In genomic region chr3:121073011-121073410, GRCh38 we compare ENCODE assay signal across 37 cellular contexts.
"Had no signal": no experiment of that assay in that cellular context is flagged by ENCODE, and none has a peak within 500 bp of the region (broad histone marks: within the 10 kb centered on the region; RNA-seq: fewer than 3 reads in every experiment).

No MANE protein-coding gene starts in this region.

- H3K9me3 ChIP-seq: ascending aorta had no signal

- H3K4me3 ChIP-seq: cardiac muscle cell had no signal

- ATAC-seq: activated CD4-positive, alpha-beta T cell treated with anti-CD3 and anti-CD28 coated beads for 36 hours; activated CD4-positive, CD25-positive, alpha-beta regulatory T cell treated with anti-CD3 and anti-CD28 coated beads, Interleukin-2, amount 50 U/mL, for 24 hours; activated CD8-positive, alpha-beta memory T cell treated with anti-CD3 and anti-CD28 coated beads, Interleukin-2, amount 10 ng/mL, durations not matched to agents 7 days and 5 days; activated CD8-positive, alpha-beta T cell treated with anti-CD3 and anti-CD28 coated beads, Interleukin-2, amount 10 ng/mL, durations not matched to agents 7 days and 5 days; activated naive CD8-positive, alpha-beta T cell treated with anti-CD3 and anti-CD28 coated beads, Interleukin-2, amount 50 U/mL, for 24 hours; WTC11 had no signal

- H3K36me3 Mint-ChIP-seq: activated CD8-positive, alpha-beta memory T cell treated with anti-CD3 and anti-CD28 coated beads, Interleukin-2, amount 10 ng/mL, durations not matched to agents 7 days and 5 days; activated naive CD4-positive, alpha-beta T cell treated with anti-CD3 and anti-CD28 coated beads, Interleukin-2, amount 10 ng/mL, durations not matched to agents 7 days and 5 days; activated naive CD4-positive, alpha-beta T cell treated with anti-CD3 and anti-CD28 coated beads, Interleukin-2, amount 50 U/mL, for 24 hours; activated naive CD8-positive, alpha-beta T cell; activated naive CD8-positive, alpha-beta T cell treated with anti-CD3 and anti-CD28 coated beads, Interleukin-2, amount 10 ng/mL, durations not matched to agents 7 days and 5 days had no signal

- H3K4me3 Mint-ChIP-seq: activated CD4-positive, alpha-beta memory T cell treated with anti-CD3 and anti-CD28 coated beads, Interleukin-2, amount 10 ng/mL, durations not matched to agents 7 days and 5 days; activated CD4-positive, alpha-beta T cell treated with anti-CD3 and anti-CD28 coated beads for 36 hours; activated CD4-positive, alpha-beta T cell treated with anti-CD3 and anti-CD28 coated beads, Interleukin-2, amount 10 ng/mL, durations not matched to agents 7 days and 5 days; activated CD8-positive, alpha-beta memory T cell treated with anti-CD3 and anti-CD28 coated beads, Interleukin-2, amount 10 ng/mL, durations not matched to agents 7 days and 5 days; activated CD8-positive, alpha-beta T cell treated with anti-CD3 and anti-CD28 coated beads, Interleukin-2, amount 10 ng/mL, durations not matched to agents 7 days and 5 days; activated naive CD4-positive, alpha-beta T cell treated with anti-CD3 and anti-CD28 coated beads, Interleukin-2, amount 10 ng/mL, durations not matched to agents 7 days and 5 days; activated naive CD4-positive, alpha-beta T cell treated with anti-CD3 and anti-CD28 coated beads, Interleukin-2, amount 50 U/mL, for 24 hours; activated naive CD8-positive, alpha-beta T cell; activated naive CD8-positive, alpha-beta T cell treated with anti-CD3 and anti-CD28 coated beads, Interleukin-2, amount 10 ng/mL, durations not matched to agents 7 days and 5 days; activated naive CD8-positive, alpha-beta T cell treated with anti-CD3 and anti-CD28 coated beads, Interleukin-2, amount 50 U/mL, for 24 hours; activated T-cell treated with anti-CD3 and anti-CD28 coated beads, Interleukin-2, amount 50 U/mL, for 24 hours; brain; T-helper 1 cell treated with Interleukin-12 subunit alpha and Interleukin-12 subunit beta and Interleukin-4 antibody, amounts not matched to agents 30 μg/mL and 1 μg/mL, for 36 hours; T-helper 2 cell treated with Interferon-gamma antibody and Interleukin-4, amounts not matched to agents 5 μg/mL and 100 μg/mL, for 36 hours; WTC11 had no signal

- H3K27me3 Mint-ChIP-seq: activated CD4-positive, alpha-beta memory T cell treated with anti-CD3 and anti-CD28 coated beads, Interleukin-2, amount 10 ng/mL, durations not matched to agents 7 days and 5 days; activated CD4-positive, alpha-beta T cell treated with anti-CD3 and anti-CD28 coated beads for 36 hours; activated CD4-positive, alpha-beta T cell treated with anti-CD3 and anti-CD28 coated beads, Interleukin-2, amount 10 ng/mL, durations not matched to agents 7 days and 5 days; activated CD8-positive, alpha-beta memory T cell treated with anti-CD3 and anti-CD28 coated beads, Interleukin-2, amount 10 ng/mL, durations not matched to agents 7 days and 5 days; activated naive CD4-positive, alpha-beta T cell treated with anti-CD3 and anti-CD28 coated beads, Interleukin-2, amount 10 ng/mL, durations not matched to agents 7 days and 5 days; activated naive CD8-positive, alpha-beta T cell; activated naive CD8-positive, alpha-beta T cell treated with anti-CD3 and anti-CD28 coated beads, Interleukin-2, amount 10 ng/mL, durations not matched to agents 7 days and 5 days; activated naive CD8-positive, alpha-beta T cell treated with anti-CD3 and anti-CD28 coated beads, Interleukin-2, amount 50 U/mL, for 24 hours; activated T-cell treated with anti-CD3 and anti-CD28 coated beads, Interleukin-2, amount 50 U/mL, for 24 hours; brain had no signal

- H3K4me1 Mint-ChIP-seq: activated CD4-positive, alpha-beta memory T cell treated with anti-CD3 and anti-CD28 coated beads, Interleukin-2, amount 10 ng/mL, durations not matched to agents 7 days and 5 days; activated CD4-positive, alpha-beta T cell treated with anti-CD3 and anti-CD28 coated beads for 36 hours; activated CD4-positive, alpha-beta T cell treated with anti-CD3 and anti-CD28 coated beads, Interleukin-2, amount 10 ng/mL, durations not matched to agents 7 days and 5 days; activated CD8-positive, alpha-beta memory T cell treated with anti-CD3 and anti-CD28 coated beads, Interleukin-2, amount 10 ng/mL, durations not matched to agents 7 days and 5 days; activated naive CD4-positive, alpha-beta T cell treated with anti-CD3 and anti-CD28 coated beads, Interleukin-2, amount 10 ng/mL, durations not matched to agents 7 days and 5 days; activated naive CD4-positive, alpha-beta T cell treated with anti-CD3 and anti-CD28 coated beads, Interleukin-2, amount 50 U/mL, for 24 hours; activated naive CD8-positive, alpha-beta T cell treated with anti-CD3 and anti-CD28 coated beads, Interleukin-2, amount 10 ng/mL, durations not matched to agents 7 days and 5 days; activated naive CD8-positive, alpha-beta T cell treated with anti-CD3 and anti-CD28 coated beads, Interleukin-2, amount 50 U/mL, for 24 hours; brain; WTC11 had no signal

- H3K27me3 ChIP-seq: ascending aorta, cardiac muscle cell had no signal

- DNase-seq: activated CD4-positive, alpha-beta memory T cell treated with anti-CD3 and anti-CD28 coated beads, Interleukin-2, amount 10 ng/mL, durations not matched to agents 7 days and 5 days; activated CD4-positive, alpha-beta T cell treated with anti-CD3 and anti-CD28 coated beads for 1 hour; activated CD4-positive, alpha-beta T cell treated with anti-CD3 and anti-CD28 coated beads for 36 hours; activated CD4-positive, alpha-beta T cell treated with anti-CD3 and anti-CD28 coated beads for 48 hours; activated CD4-positive, alpha-beta T cell treated with anti-CD3 and anti-CD28 coated beads, Interleukin-2, amount 10 ng/mL, durations not matched to agents 7 days and 5 days; activated CD4-positive, alpha-beta T cell treated with anti-CD3 and anti-CD28 coated beads, Interleukin-2, amount 50 U/mL, for 48 hours; activated CD4-positive, CD25-positive, alpha-beta regulatory T cell; activated CD8-positive, alpha-beta memory T cell treated with anti-CD3 and anti-CD28 coated beads for 24 hours; activated CD8-positive, alpha-beta memory T cell treated with anti-CD3 and anti-CD28 coated beads, Interleukin-2, amount 10 ng/mL, durations not matched to agents 7 days and 5 days; activated CD8-positive, alpha-beta memory T cell treated with anti-CD3 and anti-CD28 coated beads, Interleukin-2, amount 50 U/mL, for 48 hours; activated CD8-positive, alpha-beta T cell treated with anti-CD3 and anti-CD28 coated beads, Interleukin-2, amount 10 ng/mL, durations not matched to agents 7 days and 5 days; activated effector memory CD4-positive, alpha-beta T cell treated with Interleukin-2 at 50 U/mL for 16 hours; activated gamma-delta T cell; activated naive CD4-positive, alpha-beta T cell treated with anti-CD3 and anti-CD28 coated beads, Interleukin-2, amount 10 ng/mL, durations not matched to agents 7 days and 5 days; activated naive CD4-positive, alpha-beta T cell treated with Interleukin-2 at 50 U/mL for 16 hours; activated naive CD8-positive, alpha-beta T cell treated with anti-CD3 and anti-CD28 coated beads, Interleukin-2, amount 10 ng/mL, durations not matched to agents 7 days and 5 days; activated naive CD8-positive, alpha-beta T cell treated with anti-CD3 and anti-CD28 coated beads, Interleukin-2, amount 50 U/mL, for 24 hours; activated T-cell treated with anti-CD3 and anti-CD28 coated beads, Interleukin-2, amount 50 U/mL, for 24 hours; activated T-cell treated with anti-CD3 and anti-CD28 coated beads, Interleukin-2, amount 50 U/mL, for 48 hours; amygdala; anterior cingulate cortex; central memory CD4-positive, alpha-beta T cell; SW 1271; T-helper 1 cell; T-helper 2 cell; T-helper 9 cell; WERI-Rb-1 had no signal

- H3K9me3 Mint-ChIP-seq: activated naive CD4-positive, alpha-beta T cell treated with anti-CD3 and anti-CD28 coated beads, Interleukin-2, amount 50 U/mL, for 24 hours; activated T-cell treated with anti-CD3 and anti-CD28 coated beads, Interleukin-2, amount 50 U/mL, for 24 hours; brain had no signal

- H3K27ac ChIP-seq: ascending aorta, cardiac muscle cell, WERI-Rb-1 had no signal

- H3K27ac Mint-ChIP-seq: activated CD4-positive, alpha-beta memory T cell treated with anti-CD3 and anti-CD28 coated beads, Interleukin-2, amount 10 ng/mL, durations not matched to agents 7 days and 5 days; activated CD4-positive, alpha-beta T cell treated with anti-CD3 and anti-CD28 coated beads for 36 hours; activated CD4-positive, alpha-beta T cell treated with anti-CD3 and anti-CD28 coated beads, Interleukin-2, amount 10 ng/mL, durations not matched to agents 7 days and 5 days; activated CD8-positive, alpha-beta memory T cell treated with anti-CD3 and anti-CD28 coated beads, Interleukin-2, amount 10 ng/mL, durations not matched to agents 7 days and 5 days; activated CD8-positive, alpha-beta T cell treated with anti-CD3 and anti-CD28 coated beads, Interleukin-2, amount 10 ng/mL, durations not matched to agents 7 days and 5 days; activated naive CD4-positive, alpha-beta T cell treated with anti-CD3 and anti-CD28 coated beads, Interleukin-2, amount 10 ng/mL, durations not matched to agents 7 days and 5 days; activated naive CD4-positive, alpha-beta T cell treated with anti-CD3 and anti-CD28 coated beads, Interleukin-2, amount 50 U/mL, for 24 hours; activated naive CD8-positive, alpha-beta T cell; activated naive CD8-positive, alpha-beta T cell treated with anti-CD3 and anti-CD28 coated beads, Interleukin-2, amount 10 ng/mL, durations not matched to agents 7 days and 5 days; activated naive CD8-positive, alpha-beta T cell treated with anti-CD3 and anti-CD28 coated beads, Interleukin-2, amount 50 U/mL, for 24 hours; activated T-cell treated with anti-CD3 and anti-CD28 coated beads, Interleukin-2, amount 50 U/mL, for 24 hours; activated T-helper 2 cell treated with anti-CD3 and anti-CD28 coated beads, Interferon-gamma antibody, Interleukin-2, Interleukin-4, amounts not matched to agents 10 μg/mL and 5 μg/mL and 100 μg/mL, durations not matched to agents 14 hours and 24 hours and 36 hours; brain; T-helper 1 cell treated with Interleukin-12 subunit alpha and Interleukin-12 subunit beta and Interleukin-4 antibody, amounts not matched to agents 30 μg/mL and 1 μg/mL, for 36 hours; T-helper 2 cell treated with Interferon-gamma antibody and Interleukin-4, amounts not matched to agents 5 μg/mL and 100 μg/mL, for 36 hours; WTC11 had no signal

- H3K36me3 ChIP-seq: ascending aorta, cardiac muscle cell, WERI-Rb-1 had no signal
